In genomic region chr12:114679452-114679875, GRCh38 we compare ENCODE assay signal across 14 cellular contexts. TPM values are rescaled to one million over a fixed set of nuclear protein-coding genes. Genes with fewer than 3 reads are reported as not detected.
DNase-seq lines count a peak whose midpoint lies in the region; ATAC-seq and TF ChIP-seq lines count a peak whose summit lies in the region.
"Had no signal": no experiment of that assay in that cellular context is flagged by ENCODE, and none has a peak within 500 bp of the region (broad histone marks: within the 10 kb centered on the region; RNA-seq: fewer than 3 reads in every experiment).

No MANE protein-coding gene starts in this region.

- H3K9ac ChIP-seq in PC-3 (ENCODE audit: low read length): peak overlapping the region; percentile 97
- H3K9ac ChIP-seq: BLaER1 had no signal

- intact Hi-C loops in PC-3 (cut with micrococcal nuclease): no loop called here
- intact Hi-C loops in naive thymus-derived CD4-positive, alpha-beta T cell (cut with micrococcal nuclease): no loop called here

- peak overlapping the region; percentile 95 for H3K27ac ChIP-seq in PC-3 (ENCODE audit: low read length)
- no peak overlapping the region for H3K27ac ChIP-seq in osteoblast (ENCODE audit: low read depth, low read length)
- no peak overlapping the region for H3K27ac ChIP-seq in naive thymus-derived CD4-positive, alpha-beta T cell (ENCODE audit: low read depth, low read length)
- H3K27ac ChIP-seq: BLaER1, tibial artery had no signal

- peaks cover 71% of the 10 kb centered on the region for H3K36me3 ChIP-seq in PC-3 (ENCODE audit: low read depth, low read length)
- H3K36me3 ChIP-seq in osteoblast (ENCODE audit: insufficient read depth, low read length): peaks cover 33% of the 10 kb centered on the region
- no peaks in the 10 kb centered on the region for H3K36me3 ChIP-seq in naive thymus-derived CD4-positive, alpha-beta T cell (ENCODE audit: control insufficient read depth in 2 of 3, insufficient read depth in 3 of 3, low read length in 3 of 3)

- no peak overlapping the region for H3K27ac Mint-ChIP-seq in activated CD4-positive, alpha-beta memory T cell treated with anti-CD3 and anti-CD28 coated beads, Interleukin-2, amount 10 ng/mL, durations not matched to agents 7 days and 5 days
- H3K27ac Mint-ChIP-seq in naive thymus-derived CD4-positive, alpha-beta T cell: no peak overlapping the region
- H3K27ac Mint-ChIP-seq: activated T-helper 1 cell treated with anti-CD3 and anti-CD28 coated beads, Interleukin-12 subunit alpha, Interleukin-12 subunit beta, Interleukin-2, Interleukin-4 antibody, amounts not matched to agents 30 ng/mL and 10 ng/mL and 1 ng/mL, durations not matched to agents 14 hours and 24 hours and 36 hours had no signal

- BruUV-seq in PC-3 (replicated peaks; lab: Mats Ljungman, UMichigan): no TSS peak

- CTCF ChIA-PET in AG04449 (lab: Yijun Ruan, JAX): no interaction called here
- CTCF ChIA-PET in PC-3 (lab: Charles Lee): no interaction called here
- CTCF ChIA-PET in activated CD4-positive, alpha-beta memory T cell treated with anti-CD3 and anti-CD28 coated beads, Interleukin-2, amount 10 ng/mL, durations not matched to agents 7 days and 5 days (lab: Charles Lee): no interaction called here
- CTCF ChIA-PET in naive thymus-derived CD4-positive, alpha-beta T cell (lab: Charles Lee): no interaction called here

- no peaks in the 10 kb centered on the region for H3K9me3 Mint-ChIP-seq in activated CD4-positive, alpha-beta memory T cell treated with anti-CD3 and anti-CD28 coated beads, Interleukin-2, amount 10 ng/mL, durations not matched to agents 7 days and 5 days
- peaks cover 2 to 35% (median 8%) of the 10 kb centered on the region in 11 donors for H3K9me3 Mint-ChIP-seq in naive thymus-derived CD4-positive, alpha-beta T cell
- H3K9me3 Mint-ChIP-seq: activated T-helper 1 cell treated with anti-CD3 and anti-CD28 coated beads, Interleukin-12 subunit alpha, Interleukin-12 subunit beta, Interleukin-2, Interleukin-4 antibody, amounts not matched to agents 30 ng/mL and 10 ng/mL and 1 ng/mL, durations not matched to agents 14 hours and 24 hours and 36 hours had no signal

- DNase-seq in AG04449 (ENCODE audit: low read depth, low spot score) (no peak), PC-3 (peak; percentile 30), fibroblast of mammary gland (ENCODE audit: low read depth) (no peak), osteoblast (ENCODE audit: insufficient read length, low spot score, missing footprints) (peak; percentile 48), KG1 (lab: John Stamatoyannopoulos, UW) (no peak)
- no peak for DNase-seq in activated CD4-positive, alpha-beta memory T cell treated with anti-CD3 and anti-CD28 coated beads, Interleukin-2, amount 10 ng/mL, durations not matched to agents 7 days and 5 days
- DNase-seq in naive thymus-derived CD4-positive, alpha-beta T cell: no peak
- DNase-seq: central memory CD4-positive, alpha-beta T cell; NCI-H1436; tibial artery had no signal

- H4K20me1 ChIP-seq in PC-3 (ENCODE audit: low read length) (peaks cover 56% of the 10 kb centered on the region), osteoblast (ENCODE audit: insufficient read depth, low read length) (peaks cover 2% of the 10 kb centered on the region)

- H3K9me2 ChIP-seq in PC-3 (replicated peaks; ENCODE audit: low read length): no peaks in the 10 kb centered on the region

- H3K79me2 ChIP-seq in PC-3 (ENCODE audit: low read length) (peaks cover 95% of the 10 kb centered on the region), osteoblast (ENCODE audit: insufficient read depth, low read length) (peaks cover 53% of the 10 kb centered on the region)

- H3K27me3 Mint-ChIP-seq in activated CD4-positive, alpha-beta memory T cell treated with anti-CD3 and anti-CD28 coated beads, Interleukin-2, amount 10 ng/mL, durations not matched to agents 7 days and 5 days: peaks cover 54% of the 10 kb centered on the region
- H3K27me3 Mint-ChIP-seq in naive thymus-derived CD4-positive, alpha-beta T cell: peaks cover 69 to 95% (median 90%) of the 10 kb centered on the region in 5 donors

- H3K4me3 Mint-ChIP-seq in activated CD4-positive, alpha-beta memory T cell treated with anti-CD3 and anti-CD28 coated beads, Interleukin-2, amount 10 ng/mL, durations not matched to agents 7 days and 5 days: no peak overlapping the region
- no peak overlapping the region for H3K4me3 Mint-ChIP-seq in naive thymus-derived CD4-positive, alpha-beta T cell
- H3K4me3 Mint-ChIP-seq: activated T-helper 1 cell treated with anti-CD3 and anti-CD28 coated beads, Interleukin-12 subunit alpha, Interleukin-12 subunit beta, Interleukin-2, Interleukin-4 antibody, amounts not matched to agents 30 ng/mL and 10 ng/mL and 1 ng/mL, durations not matched to agents 14 hours and 24 hours and 36 hours had no signal

- peaks cover 5% of the 10 kb centered on the region for H3F3A ChIP-seq in PC-3 (ENCODE audit: low read length, unreplicated experiment)

- H3K27me3 ChIP-seq in PC-3 (ENCODE audit: low read length): no peaks in the 10 kb centered on the region
- no peaks in the 10 kb centered on the region for H3K27me3 ChIP-seq in osteoblast (ENCODE audit: insufficient read depth, low read length)
- peaks cover 0 to 9% of the 10 kb centered on the region in 2 donors for H3K27me3 ChIP-seq in naive thymus-derived CD4-positive, alpha-beta T cell (ENCODE audit: control insufficient read depth in 2 of 2, insufficient read depth in 2 of 2, low read length in 2 of 2)
- H3K27me3 ChIP-seq: tibial artery had no signal

- H2AFZ ChIP-seq in PC-3 (ENCODE audit: low read length): no peak overlapping the region
- no peak overlapping the region for H2AFZ ChIP-seq in osteoblast (ENCODE audit: low read length)

- TF ChIP-seq CTCF in AG04449 (IDR thresholded peaks at IDR 0.05; ENCODE audit: insufficient read depth, low read length, missing control alignments) (no peak), PC-3 (conservative IDR thresholded peaks at IDR 0.05; ENCODE audit: low read depth, low read length) (no peak), fibroblast of mammary gland (conservative IDR thresholded peaks at IDR 0.05; ENCODE audit: control insufficient read depth, insufficient read depth, low read depth, low read length) (no peak), osteoblast (IDR thresholded peaks at IDR 0.05; ENCODE audit: extremely low read depth, low read depth, low read length) (no peak)

- H3K9me3 ChIP-seq in PC-3 (ENCODE audit: low read length) (no peaks in the 10 kb centered on the region), osteoblast (ENCODE audit: low read depth, low read length) (no peaks in the 10 kb centered on the region)
- no peaks in the 10 kb centered on the region for H3K9me3 ChIP-seq in naive thymus-derived CD4-positive, alpha-beta T cell (ENCODE audit: control insufficient read depth in 2 of 3, low read length in 3 of 3)
- H3K9me3 ChIP-seq: tibial artery had no signal

- peaks cover 13% of the 10 kb centered on the region for H3K36me3 Mint-ChIP-seq in activated CD4-positive, alpha-beta memory T cell treated with anti-CD3 and anti-CD28 coated beads, Interleukin-2, amount 10 ng/mL, durations not matched to agents 7 days and 5 days (ENCODE audit: low read depth)
- H3K36me3 Mint-ChIP-seq in naive thymus-derived CD4-positive, alpha-beta T cell: peaks cover 0 to 11% (median 4%) of the 10 kb centered on the region in 5 donors

- H3K4me2 ChIP-seq in PC-3 (ENCODE audit: low read length): peak overlapping the region; percentile 92
- H3K4me2 ChIP-seq in osteoblast (ENCODE audit: insufficient read depth, low read length): no peak overlapping the region
- H3K4me2 ChIP-seq: BLaER1 had no signal

- H3K4me1 Mint-ChIP-seq in activated CD4-positive, alpha-beta memory T cell treated with anti-CD3 and anti-CD28 coated beads, Interleukin-2, amount 10 ng/mL, durations not matched to agents 7 days and 5 days: peaks cover 13% of the 10 kb centered on the region
- peaks cover 11 to 31% (median 21%) of the 10 kb centered on the region in 7 donors for H3K4me1 Mint-ChIP-seq in naive thymus-derived CD4-positive, alpha-beta T cell

- ATAC-seq in PC-3: no peak
- ATAC-seq in HG03139 (IDR thresholded peaks at IDR 0.05; ENCODE audit: unreplicated experiment): no peak
- no peak for ATAC-seq in naive thymus-derived CD4-positive, alpha-beta T cell
- ATAC-seq: activated CD4-positive, CD25-positive, alpha-beta regulatory T cell treated with anti-CD3 and anti-CD28 coated beads, Interleukin-2, amount 50 U/mL, for 24 hours had no signal

- H3K4me3 ChIP-seq in AG04449 (ENCODE audit: low read depth, low read length) (peak overlapping the region; percentile 80), PC-3 (ENCODE audit: low read length) (peak overlapping the region; percentile 94), fibroblast of mammary gland (ENCODE audit: control insufficient read depth, low read depth, low read length) (peak overlapping the region; percentile 99), osteoblast (ENCODE audit: insufficient read depth, low read length) (no peak overlapping the region)
- no peak overlapping the region for H3K4me3 ChIP-seq in naive thymus-derived CD4-positive, alpha-beta T cell (ENCODE audit: low read length)
- H3K4me3 ChIP-seq: BLaER1 had no signal

- H3K4me1 ChIP-seq in PC-3 (ENCODE audit: insufficient read depth, low read length): peaks cover 53% of the 10 kb centered on the region
- peaks cover 7% of the 10 kb centered on the region for H3K4me1 ChIP-seq in osteoblast (ENCODE audit: insufficient read depth, low read length)
- no peaks in the 10 kb centered on the region for H3K4me1 ChIP-seq in naive thymus-derived CD4-positive, alpha-beta T cell (ENCODE audit: control insufficient read depth in 2 of 2, insufficient read depth in 2 of 2, low read length in 2 of 2)

- POLR2A ChIA-PET in AG04449 (lab: Yijun Ruan, JAX): interaction anchor here (0.9 kb wide), 1 partner anchor 10 kb away, joined by 3 read pairs; no protein-coding TSS in a partner anchor
- POLR2A ChIA-PET in PC-3 (lab: Charles Lee; ENCODE audit: unreplicated experiment): interaction anchor here (0.6 kb wide), 1 partner anchor 477 kb away, joined by 37 read pairs; no protein-coding TSS in a partner anchor
- POLR2A ChIA-PET in activated CD4-positive, alpha-beta memory T cell treated with anti-CD3 and anti-CD28 coated beads, Interleukin-2, amount 10 ng/mL, durations not matched to agents 7 days and 5 days (lab: Charles Lee): no interaction called here
- POLR2A ChIA-PET in naive thymus-derived CD4-positive, alpha-beta T cell (lab: Charles Lee): no interaction called here

RNA-seq across cellular contexts. Expression of gene TBX3, which starts 4.5 kb away (rescaled TPM):
- total RNA-seq in PC-3 (2014; rRNA removed): 89.4 and 123 TPM in 2 replicates
- total RNA-seq in osteoblast: 11.9 and 14.1 TPM in 2 replicates
- total RNA-seq in activated CD4-positive, alpha-beta memory T cell treated with anti-CD3 and anti-CD28 coated beads, Interleukin-2, amount 10 ng/mL, durations not matched to agents 7 days and 5 days: not detected
- total RNA-seq in naive thymus-derived CD4-positive, alpha-beta T cell: not detected
- not detected for polyA plus RNA-seq in naive thymus-derived CD4-positive, alpha-beta T cell
- total RNA-seq: activated T-helper 1 cell treated with anti-CD3 and anti-CD28 coated beads, Interleukin-12 subunit alpha, Interleukin-12 subunit beta, Interleukin-2, Interleukin-4 antibody, amounts not matched to agents 30 ng/mL and 10 ng/mL and 1 ng/mL, durations not matched to agents 14 hours and 24 hours and 36 hours had no signal

Comparison
In these comparisons a context has a peak if more than half of its experiments do, and no peak if none do; other contexts are left out.
1. DNase-seq: peak in PC-3 (single experiment) and osteoblast (single experiment); none in AG04449 (single experiment), fibroblast of mammary gland (single experiment), KG1 (single experiment), activated CD4-positive, alpha-beta memory T cell treated with anti-CD3 and anti-CD28 coated beads, Interleukin-2, amount 10 ng/mL, durations not matched to agents 7 days and 5 days (single experiment) and naive thymus-derived CD4-positive, alpha-beta T cell (0 of 9).
2. H3K4me3 ChIP-seq: peak in AG04449 (single experiment), PC-3 (single experiment) and fibroblast of mammary gland (single experiment); none in osteoblast (single experiment) and naive thymus-derived CD4-positive, alpha-beta T cell (single experiment).
3. RNA of gene TBX3, which starts 4.5 kb away (total RNA-seq): 89.4 to 123 TPM in PC-3 and 11.9 to 14.1 TPM in osteoblast; not detected in activated CD4-positive, alpha-beta memory T cell treated with anti-CD3 and anti-CD28 coated beads, Interleukin-2, amount 10 ng/mL, durations not matched to agents 7 days and 5 days and not detected in naive thymus-derived CD4-positive, alpha-beta T cell; every median in the first group is over 10 times any median in the second.
4. POLR2A ChIA-PET loops: an anchor here in AG04449 (0.9 kb wide) and PC-3 (0.6 kb wide); none called in activated CD4-positive, alpha-beta memory T cell treated with anti-CD3 and anti-CD28 coated beads, Interleukin-2, amount 10 ng/mL, durations not matched to agents 7 days and 5 days and naive thymus-derived CD4-positive, alpha-beta T cell.